ENCODE assay signal across 1 cellular context in the genomic region with DNA sequence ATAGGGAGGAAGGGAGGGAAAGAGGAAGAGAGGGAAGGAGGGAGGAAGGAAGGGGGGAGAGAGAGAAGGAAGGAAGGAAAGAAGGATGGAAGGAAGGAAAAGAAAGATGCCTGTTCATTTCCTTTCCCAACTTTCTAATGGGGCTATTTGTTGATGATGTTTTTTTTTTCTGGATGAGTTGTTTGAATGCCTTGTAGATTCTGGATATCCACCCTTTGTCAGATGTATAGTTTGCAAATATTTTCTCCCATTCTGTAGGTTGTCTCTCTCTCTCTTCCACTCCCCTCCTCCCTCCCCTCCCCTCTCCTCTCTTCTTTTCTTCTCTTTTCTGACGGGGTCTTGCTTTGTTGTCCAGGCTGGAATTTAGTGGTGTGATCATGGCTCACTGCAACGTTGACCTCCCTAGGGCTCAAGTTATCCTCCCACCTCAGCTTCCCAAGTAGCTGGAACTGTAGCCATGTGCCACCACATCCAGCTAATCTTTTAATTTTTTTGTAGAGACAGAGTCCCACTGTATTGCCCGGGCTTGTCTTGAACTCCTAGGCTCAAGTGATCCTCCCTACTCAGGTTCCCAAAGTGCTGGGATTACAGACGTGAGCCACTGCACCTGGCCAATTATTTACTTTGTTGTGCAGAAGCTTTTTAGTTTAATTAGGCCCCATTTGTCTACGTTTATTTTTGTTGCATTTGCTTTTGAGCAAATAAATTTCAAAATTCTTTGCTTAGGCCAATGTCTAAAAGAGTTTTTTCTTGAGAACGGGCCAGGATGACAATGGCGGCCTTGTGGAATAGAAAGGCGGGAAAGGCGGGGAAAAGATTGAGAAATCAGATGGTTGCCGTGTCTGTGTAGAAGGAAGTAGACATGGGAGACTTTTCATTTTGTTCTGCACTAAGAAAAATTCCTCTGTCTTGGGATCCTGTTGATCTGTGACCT.
TF ChIP-seq lines count a peak whose summit lies in the region.

No MANE protein-coding gene starts in this region.

TF ChIP-seq in HepG2, 621 proteins besides CTCF, POLR2A, EP300 and RAD21 (continued from another document and continues in another):
- TF ChIP-seq ZBTB1 (CRISPR knock-in tag; IDR thresholded peaks at IDR 0.05; ENCODE audit: borderline replicate concordance): no peak
- no peak for TF ChIP-seq XRCC5 (optimal IDR thresholded peaks at IDR 0.05; ENCODE audit: low read length)
- TF ChIP-seq FOXC1 (CRISPR knock-in tag; IDR thresholded peaks at IDR 0.05; ENCODE audit: borderline replicate concordance): no peak
- TF ChIP-seq ZNF713 (CRISPR knock-in tag; IDR thresholded peaks at IDR 0.05): no peak
- TF ChIP-seq ZNF292 (CRISPR knock-in tag; IDR thresholded peaks at IDR 0.05; ENCODE audit: borderline replicate concordance, low read depth): 0 out of 2 replicates have a peak, but pooled peaks have one; percentile 27
- TF ChIP-seq SCMH1 (CRISPR knock-in tag; IDR thresholded peaks at IDR 0.05; ENCODE audit: borderline replicate concordance): no peak
- 0 out of 2 replicates have a peak, but pooled peaks have one; percentile 13 for TF ChIP-seq BCL6 (CRISPR knock-in tag; IDR thresholded peaks at IDR 0.05)
- no peak for TF ChIP-seq ZNF75D (CRISPR knock-in tag; IDR thresholded peaks at IDR 0.05; ENCODE audit: borderline replicate concordance)
- TF ChIP-seq ZNF207 (IDR thresholded peaks at IDR 0.05; ENCODE audit: borderline replicate concordance): no peak
- TF ChIP-seq, protein P1, sequence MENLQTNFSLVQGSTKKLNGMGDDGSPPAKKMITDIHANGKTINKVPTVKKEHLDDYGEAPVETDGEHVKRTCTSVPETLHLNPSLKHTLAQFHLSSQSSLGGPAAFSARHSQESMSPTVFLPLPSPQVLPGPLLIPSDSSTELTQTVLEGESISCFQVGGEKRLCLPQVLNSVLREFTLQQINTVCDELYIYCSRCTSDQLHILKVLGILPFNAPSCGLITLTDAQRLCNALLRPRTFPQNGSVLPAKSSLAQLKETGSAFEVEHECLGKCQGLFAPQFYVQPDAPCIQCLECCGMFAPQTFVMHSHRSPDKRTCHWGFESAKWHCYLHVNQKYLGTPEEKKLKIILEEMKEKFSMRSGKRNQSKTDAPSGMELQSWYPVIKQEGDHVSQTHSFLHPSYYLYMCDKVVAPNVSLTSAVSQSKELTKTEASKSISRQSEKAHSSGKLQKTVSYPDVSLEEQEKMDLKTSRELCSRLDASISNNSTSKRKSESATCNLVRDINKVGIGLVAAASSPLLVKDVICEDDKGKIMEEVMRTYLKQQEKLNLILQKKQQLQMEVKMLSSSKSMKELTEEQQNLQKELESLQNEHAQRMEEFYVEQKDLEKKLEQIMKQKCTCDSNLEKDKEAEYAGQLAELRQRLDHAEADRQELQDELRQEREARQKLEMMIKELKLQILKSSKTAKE (CRISPR knock-in tag; IDR thresholded peaks at IDR 0.05; ENCODE audit: borderline replicate concordance): no peak
- no peak for TF ChIP-seq RARA (CRISPR knock-in tag; IDR thresholded peaks at IDR 0.05)
- TF ChIP-seq ZFP90 (CRISPR knock-in tag; IDR thresholded peaks at IDR 0.05; ENCODE audit: borderline replicate concordance): no peak
- TF ChIP-seq, protein P2, sequence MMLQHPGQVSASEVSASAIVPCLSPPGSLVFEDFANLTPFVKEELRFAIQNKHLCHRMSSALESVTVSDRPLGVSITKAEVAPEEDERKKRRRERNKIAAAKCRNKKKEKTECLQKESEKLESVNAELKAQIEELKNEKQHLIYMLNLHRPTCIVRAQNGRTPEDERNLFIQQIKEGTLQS (CRISPR knock-in tag; IDR thresholded peaks at IDR 0.05): no peak
- TF ChIP-seq KDM4B (CRISPR knock-in tag; IDR thresholded peaks at IDR 0.05): no peak
- no peak for TF ChIP-seq ZNF17 (CRISPR knock-in tag; IDR thresholded peaks at IDR 0.05)
- TF ChIP-seq TOPORS (CRISPR knock-in tag; IDR thresholded peaks at IDR 0.05): no peak
- TF ChIP-seq, protein P3, sequence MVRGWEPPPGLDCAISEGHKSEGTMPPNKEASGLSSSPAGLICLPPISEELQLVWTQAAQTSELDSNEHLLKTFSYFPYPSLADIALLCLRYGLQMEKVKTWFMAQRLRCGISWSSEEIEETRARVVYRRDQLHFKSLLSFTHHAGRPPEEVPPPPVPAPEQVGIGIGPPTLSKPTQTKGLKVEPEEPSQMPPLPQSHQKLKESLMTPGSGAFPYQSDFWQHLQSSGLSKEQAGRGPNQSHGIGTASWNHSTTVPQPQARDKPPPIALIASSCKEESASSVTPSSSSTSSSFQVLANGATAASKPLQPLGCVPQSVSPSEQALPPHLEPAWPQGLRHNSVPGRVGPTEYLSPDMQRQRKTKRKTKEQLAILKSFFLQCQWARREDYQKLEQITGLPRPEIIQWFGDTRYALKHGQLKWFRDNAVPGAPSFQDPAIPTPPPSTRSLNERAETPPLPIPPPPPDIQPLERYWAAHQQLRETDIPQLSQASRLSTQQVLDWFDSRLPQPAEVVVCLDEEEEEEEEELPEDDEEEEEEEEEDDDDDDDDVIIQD (CRISPR knock-in tag; IDR thresholded peaks at IDR 0.05; ENCODE audit: low read depth): no peak
- TF ChIP-seq, protein P4, sequence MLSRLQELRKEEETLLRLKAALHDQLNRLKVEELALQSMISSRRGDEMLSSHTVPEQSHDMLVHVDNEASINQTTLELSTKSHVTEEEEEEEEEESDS (CRISPR knock-in tag; IDR thresholded peaks at IDR 0.05; ENCODE audit: borderline replicate concordance): no peak
- TF ChIP-seq PTBP1 (IDR thresholded peaks at IDR 0.05; ENCODE audit: low read depth, low read length, poor library complexity, severe bottlenecking): no peak
- TF ChIP-seq CAMTA2 (CRISPR knock-in tag; IDR thresholded peaks at IDR 0.05; ENCODE audit: borderline replicate concordance): no peak
- no peak for TF ChIP-seq TMF1 (CRISPR knock-in tag; IDR thresholded peaks at IDR 0.05; ENCODE audit: low read depth)
- TF ChIP-seq, protein P5, sequence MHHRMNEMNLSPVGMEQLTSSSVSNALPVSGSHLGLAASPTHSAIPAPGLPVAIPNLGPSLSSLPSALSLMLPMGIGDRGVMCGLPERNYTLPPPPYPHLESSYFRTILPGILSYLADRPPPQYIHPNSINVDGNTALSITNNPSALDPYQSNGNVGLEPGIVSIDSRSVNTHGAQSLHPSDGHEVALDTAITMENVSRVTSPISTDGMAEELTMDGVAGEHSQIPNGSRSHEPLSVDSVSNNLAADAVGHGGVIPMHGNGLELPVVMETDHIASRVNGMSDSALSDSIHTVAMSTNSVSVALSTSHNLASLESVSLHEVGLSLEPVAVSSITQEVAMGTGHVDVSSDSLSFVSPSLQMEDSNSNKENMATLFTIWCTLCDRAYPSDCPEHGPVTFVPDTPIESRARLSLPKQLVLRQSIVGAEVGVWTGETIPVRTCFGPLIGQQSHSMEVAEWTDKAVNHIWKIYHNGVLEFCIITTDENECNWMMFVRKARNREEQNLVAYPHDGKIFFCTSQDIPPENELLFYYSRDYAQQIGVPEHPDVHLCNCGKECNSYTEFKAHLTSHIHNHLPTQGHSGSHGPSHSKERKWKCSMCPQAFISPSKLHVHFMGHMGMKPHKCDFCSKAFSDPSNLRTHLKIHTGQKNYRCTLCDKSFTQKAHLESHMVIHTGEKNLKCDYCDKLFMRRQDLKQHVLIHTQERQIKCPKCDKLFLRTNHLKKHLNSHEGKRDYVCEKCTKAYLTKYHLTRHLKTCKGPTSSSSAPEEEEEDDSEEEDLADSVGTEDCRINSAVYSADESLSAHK (CRISPR knock-in tag; IDR thresholded peaks at IDR 0.05; ENCODE audit: borderline replicate concordance): no peak
- no peak for TF ChIP-seq POLR2AphosphoS2 (IDR thresholded peaks at IDR 0.05; ENCODE audit: low read depth, low read length)
- 0 out of 2 replicates have a peak, but pooled peaks have one; percentile 6 for TF ChIP-seq HNF4A (CRISPR knock-in tag; IDR thresholded peaks at IDR 0.05)
- TF ChIP-seq SPEN (CRISPR knock-in tag; IDR thresholded peaks at IDR 0.05; ENCODE audit: low read depth): no peak
- TF ChIP-seq MIER3 (CRISPR knock-in tag; IDR thresholded peaks at IDR 0.05; ENCODE audit: borderline replicate concordance): no peak
- TF ChIP-seq, protein P6, sequence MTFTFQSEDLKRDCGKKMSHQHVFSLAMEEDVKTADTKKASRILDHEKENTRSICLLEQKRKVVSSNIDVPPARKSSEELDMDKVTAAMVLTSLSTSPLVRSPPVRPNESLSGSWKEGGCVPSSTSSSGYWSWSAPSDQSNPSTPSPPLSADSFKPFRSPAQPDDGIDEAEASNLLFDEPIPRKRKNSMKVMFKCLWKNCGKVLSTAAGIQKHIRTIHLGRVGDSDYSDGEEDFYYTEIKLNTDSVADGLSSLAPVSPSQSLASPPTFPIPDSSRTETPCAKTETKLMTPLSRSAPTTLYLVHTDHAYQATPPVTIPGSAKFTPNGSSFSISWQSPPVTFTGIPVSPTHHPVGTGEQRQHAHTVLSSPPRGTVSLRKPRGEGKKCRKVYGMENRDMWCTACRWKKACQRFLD (CRISPR knock-in tag; IDR thresholded peaks at IDR 0.05; ENCODE audit: borderline replicate concordance): no peak
- TF ChIP-seq ZNF557 (CRISPR knock-in tag; IDR thresholded peaks at IDR 0.05): no peak
- TF ChIP-seq DMAP1 (CRISPR knock-in tag; IDR thresholded peaks at IDR 0.05): peak; percentile 45; the same call in 1 of the 2 replicates
- no peak for TF ChIP-seq TSC22D2 (CRISPR knock-in tag; IDR thresholded peaks at IDR 0.05; ENCODE audit: borderline replicate concordance)
- no peak for TF ChIP-seq CHD2 (IDR thresholded peaks at IDR 0.05; ENCODE audit: low read depth, low read length)
- TF ChIP-seq, protein P7, sequence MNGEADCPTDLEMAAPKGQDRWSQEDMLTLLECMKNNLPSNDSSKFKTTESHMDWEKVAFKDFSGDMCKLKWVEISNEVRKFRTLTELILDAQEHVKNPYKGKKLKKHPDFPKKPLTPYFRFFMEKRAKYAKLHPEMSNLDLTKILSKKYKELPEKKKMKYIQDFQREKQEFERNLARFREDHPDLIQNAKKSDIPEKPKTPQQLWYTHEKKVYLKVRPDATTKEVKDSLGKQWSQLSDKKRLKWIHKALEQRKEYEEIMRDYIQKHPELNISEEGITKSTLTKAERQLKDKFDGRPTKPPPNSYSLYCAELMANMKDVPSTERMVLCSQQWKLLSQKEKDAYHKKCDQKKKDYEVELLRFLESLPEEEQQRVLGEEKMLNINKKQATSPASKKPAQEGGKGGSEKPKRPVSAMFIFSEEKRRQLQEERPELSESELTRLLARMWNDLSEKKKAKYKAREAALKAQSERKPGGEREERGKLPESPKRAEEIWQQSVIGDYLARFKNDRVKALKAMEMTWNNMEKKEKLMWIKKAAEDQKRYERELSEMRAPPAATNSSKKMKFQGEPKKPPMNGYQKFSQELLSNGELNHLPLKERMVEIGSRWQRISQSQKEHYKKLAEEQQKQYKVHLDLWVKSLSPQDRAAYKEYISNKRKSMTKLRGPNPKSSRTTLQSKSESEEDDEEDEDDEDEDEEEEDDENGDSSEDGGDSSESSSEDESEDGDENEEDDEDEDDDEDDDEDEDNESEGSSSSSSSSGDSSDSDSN (CRISPR knock-in tag; IDR thresholded peaks at IDR 0.05): no peak
- TF ChIP-seq NFYB (CRISPR knock-in tag; IDR thresholded peaks at IDR 0.05): no peak
- no peak for TF ChIP-seq SNAPC2 (CRISPR knock-in tag; IDR thresholded peaks at IDR 0.05)
- no peak for TF ChIP-seq ZSCAN31 (CRISPR knock-in tag; IDR thresholded peaks at IDR 0.05; ENCODE audit: low read depth)
- no peak for TF ChIP-seq HHEX (CRISPR knock-in tag; IDR thresholded peaks at IDR 0.05)
- TF ChIP-seq, protein P8, sequence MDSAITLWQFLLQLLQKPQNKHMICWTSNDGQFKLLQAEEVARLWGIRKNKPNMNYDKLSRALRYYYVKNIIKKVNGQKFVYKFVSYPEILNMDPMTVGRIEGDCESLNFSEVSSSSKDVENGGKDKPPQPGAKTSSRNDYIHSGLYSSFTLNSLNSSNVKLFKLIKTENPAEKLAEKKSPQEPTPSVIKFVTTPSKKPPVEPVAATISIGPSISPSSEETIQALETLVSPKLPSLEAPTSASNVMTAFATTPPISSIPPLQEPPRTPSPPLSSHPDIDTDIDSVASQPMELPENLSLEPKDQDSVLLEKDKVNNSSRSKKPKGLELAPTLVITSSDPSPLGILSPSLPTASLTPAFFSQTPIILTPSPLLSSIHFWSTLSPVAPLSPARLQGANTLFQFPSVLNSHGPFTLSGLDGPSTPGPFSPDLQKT (CRISPR knock-in tag; IDR thresholded peaks at IDR 0.05; ENCODE audit: borderline replicate concordance): no peak
- no peak for TF ChIP-seq GABPA (IDR thresholded peaks at IDR 0.05; ENCODE audit: low read depth, low read length)
- TF ChIP-seq GABPA (CRISPR knock-in tag; IDR thresholded peaks at IDR 0.05; ENCODE audit: low read depth): no peak
- no peak for TF ChIP-seq ESRRA (CRISPR knock-in tag; IDR thresholded peaks at IDR 0.05; ENCODE audit: low read depth)
- TF ChIP-seq, protein P9, sequence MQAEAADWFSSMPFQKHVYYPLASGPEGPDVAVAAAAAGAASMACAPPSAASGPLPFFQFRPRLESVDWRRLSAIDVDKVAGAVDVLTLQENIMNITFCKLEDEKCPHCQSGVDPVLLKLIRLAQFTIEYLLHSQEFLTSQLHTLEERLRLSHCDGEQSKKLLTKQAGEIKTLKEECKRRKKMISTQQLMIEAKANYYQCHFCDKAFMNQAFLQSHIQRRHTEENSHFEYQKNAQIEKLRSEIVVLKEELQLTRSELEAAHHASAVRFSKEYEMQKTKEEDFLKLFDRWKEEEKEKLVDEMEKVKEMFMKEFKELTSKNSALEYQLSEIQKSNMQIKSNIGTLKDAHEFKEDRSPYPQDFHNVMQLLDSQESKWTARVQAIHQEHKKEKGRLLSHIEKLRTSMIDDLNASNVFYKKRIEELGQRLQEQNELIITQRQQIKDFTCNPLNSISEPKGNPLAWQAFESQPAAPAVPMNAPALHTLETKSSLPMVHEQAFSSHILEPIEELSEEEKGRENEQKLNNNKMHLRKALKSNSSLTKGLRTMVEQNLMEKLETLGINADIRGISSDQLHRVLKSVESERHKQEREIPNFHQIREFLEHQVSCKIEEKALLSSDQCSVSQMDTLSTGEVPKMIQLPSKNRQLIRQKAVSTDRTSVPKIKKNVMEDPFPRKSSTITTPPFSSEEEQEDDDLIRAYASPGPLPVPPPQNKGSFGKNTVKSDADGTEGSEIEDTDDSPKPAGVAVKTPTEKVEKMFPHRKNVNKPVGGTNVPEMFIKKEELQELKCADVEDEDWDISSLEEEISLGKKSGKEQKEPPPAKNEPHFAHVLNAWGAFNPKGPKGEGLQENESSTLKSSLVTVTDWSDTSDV (CRISPR knock-in tag; IDR thresholded peaks at IDR 0.05): no peak
- TF ChIP-seq, protein P10, sequence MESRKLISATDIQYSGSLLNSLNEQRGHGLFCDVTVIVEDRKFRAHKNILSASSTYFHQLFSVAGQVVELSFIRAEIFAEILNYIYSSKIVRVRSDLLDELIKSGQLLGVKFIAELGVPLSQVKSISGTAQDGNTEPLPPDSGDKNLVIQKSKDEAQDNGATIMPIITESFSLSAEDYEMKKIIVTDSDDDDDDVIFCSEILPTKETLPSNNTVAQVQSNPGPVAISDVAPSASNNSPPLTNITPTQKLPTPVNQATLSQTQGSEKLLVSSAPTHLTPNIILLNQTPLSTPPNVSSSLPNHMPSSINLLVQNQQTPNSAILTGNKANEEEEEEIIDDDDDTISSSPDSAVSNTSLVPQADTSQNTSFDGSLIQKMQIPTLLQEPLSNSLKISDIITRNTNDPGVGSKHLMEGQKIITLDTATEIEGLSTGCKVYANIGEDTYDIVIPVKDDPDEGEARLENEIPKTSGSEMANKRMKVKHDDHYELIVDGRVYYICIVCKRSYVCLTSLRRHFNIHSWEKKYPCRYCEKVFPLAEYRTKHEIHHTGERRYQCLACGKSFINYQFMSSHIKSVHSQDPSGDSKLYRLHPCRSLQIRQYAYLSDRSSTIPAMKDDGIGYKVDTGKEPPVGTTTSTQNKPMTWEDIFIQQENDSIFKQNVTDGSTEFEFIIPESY (CRISPR knock-in tag; IDR thresholded peaks at IDR 0.05): no peak
- TF ChIP-seq ZFY (CRISPR knock-in tag; IDR thresholded peaks at IDR 0.05): 0 out of 2 replicates have a peak, but pooled peaks have one; percentile 23
- peak; percentile 97 for TF ChIP-seq PCBP2 (optimal IDR thresholded peaks at IDR 0.05; ENCODE audit: low read depth, low read length, poor library complexity, severe bottlenecking)
- TF ChIP-seq CEBPG (CRISPR knock-in tag; IDR thresholded peaks at IDR 0.05): peak; percentile 62
- no peak for TF ChIP-seq CC2D1A (CRISPR knock-in tag; IDR thresholded peaks at IDR 0.05)
